ENCODE assay signal across 9 cellular contexts in genomic region chr1:184152502-184152901, GRCh38.
A peak's percentile ranks its signal among the peaks of the same experiment; 100 is the strongest.
DNase-seq lines count a peak whose midpoint lies in the region; ATAC-seq, FAIRE-seq and TF ChIP-seq lines count a peak whose summit lies in the region.
"Had no signal": no experiment of that assay in that cellular context is flagged by ENCODE, and none has a peak within 500 bp of the region (broad histone marks: within the 10 kb centered on the region; RNA-seq: fewer than 3 reads in every experiment).

No MANE protein-coding gene starts in this region.

- no peaks in the 10 kb centered on the region for H4K20me1 ChIP-seq in GM23248 (ENCODE audit: insufficient read depth)

- H2AFZ ChIP-seq in GM23248, result peak overlapping the region; percentile 84

- H3K9me3 ChIP-seq in GM23248 (ENCODE audit: low read depth) (no peaks in the 10 kb centered on the region), WERI-Rb-1 (ENCODE audit: severe bottlenecking) (no peaks in the 10 kb centered on the region), left ventricle myocardium inferior (replicated peaks) (no peaks in the 10 kb centered on the region)

- 2% methylated on average over 9 of the region's 9 CpGs for WGBS in GM23248 (ENCODE audit: low coverage in 1 of 2, low lambda C conversion rate in 2 of 2, missing lambda C conversion rate in 2 of 2), 2 experiments

- DNase-seq in GM23248 (peak; percentile 46), WERI-Rb-1 (no peak), left ventricle myocardium inferior (peak; percentile 34), GM19239 (ENCODE audit: insufficient read length, low spot score) (no peak), erythroblast (lab: John Stamatoyannopoulos, UW) (no peak)
- no peak for DNase-seq in stimulated activated CD4-positive, alpha-beta T cell treated with anti-CD3 and anti-CD28 coated beads, Interleukin-12 subunit alpha, Interleukin-12 subunit beta, amount 100 ng/mL, for 4 hours
- DNase-seq: OCI-M1 had no signal

- peak overlapping the region; percentile 30 for H3K9ac ChIP-seq in GM23248

- TF ChIP-seq CTCF in WERI-Rb-1 (IDR thresholded peaks at IDR 0.05; ENCODE audit: low read depth, low read length) (no peak), left ventricle myocardium inferior (IDR thresholded peaks at IDR 0.05; ENCODE audit: borderline replicate concordance) (no peak)

- H3K27ac ChIP-seq in GM23248 (no peak overlapping the region), WERI-Rb-1 (no peak overlapping the region), left ventricle myocardium inferior (replicated peaks) (peak overlapping the region; percentile 79), skin epidermis (peak overlapping the region in 18 of 21 experiments; percentile 11 to 92 (median 73))

- no peaks in the 10 kb centered on the region for H3K27me3 ChIP-seq in GM23248 (replicated peaks; ENCODE audit: insufficient read depth)
- no peaks in the 10 kb centered on the region for H3K27me3 ChIP-seq in WERI-Rb-1 (ENCODE audit: insufficient read depth, low read depth, severe bottlenecking)
- H3K27me3 ChIP-seq in left ventricle myocardium inferior (ENCODE audit: low read depth), result no peaks in the 10 kb centered on the region

- peak overlapping the region; percentile 59 for H3K4me3 ChIP-seq in GM23248
- H3K4me3 ChIP-seq in WERI-Rb-1 (ENCODE audit: low read depth, low read length), result peak overlapping the region; percentile 57
- peak overlapping the region; percentile 61 for H3K4me3 ChIP-seq in left ventricle myocardium inferior
- peak overlapping the region; percentile 1 to 25 (median 17) for H3K4me3 ChIP-seq in skin epidermis

- FAIRE-seq in GM19239 (lab: Jason Lieb, UNC), result no peak

- TF ChIP-seq POLR2A in erythroblast (IDR thresholded peaks at IDR 0.05; ENCODE audit: low read length), result no peak

- no peaks in the 10 kb centered on the region for H3K36me3 ChIP-seq in GM23248 (ENCODE audit: low read depth)
- no peaks in the 10 kb centered on the region for H3K36me3 ChIP-seq in WERI-Rb-1
- H3K36me3 ChIP-seq in left ventricle myocardium inferior, result no peaks in the 10 kb centered on the region

- no peaks in the 10 kb centered on the region for H3K9me2 ChIP-seq in GM23248 (ENCODE audit: insufficient read depth)

- H3K79me2 ChIP-seq in GM23248 (ENCODE audit: insufficient read depth), result no peaks in the 10 kb centered on the region

- in situ Hi-C loops in GM23248 (cut with MboI), result no loop called here

- H3K4me1 ChIP-seq in GM23248 (ENCODE audit: insufficient read depth), result peaks cover 38% of the 10 kb centered on the region
- peaks cover 35% of the 10 kb centered on the region for H3K4me1 ChIP-seq in left ventricle myocardium inferior

- peaks cover 29% of the 10 kb centered on the region for H3F3A ChIP-seq in GM23248 (ENCODE audit: insufficient read depth)

- intact Hi-C loops in left ventricle myocardium inferior (cut with micrococcal nuclease), result no loop called here

- peak overlapping the region; percentile 87 for H3K4me2 ChIP-seq in GM23248 (ENCODE audit: unreplicated experiment)

- ATAC-seq in GM21381 (IDR thresholded peaks at IDR 0.05; ENCODE audit: unreplicated experiment), result no peak

Comparison
In these comparisons a context has a peak if more than half of its experiments do, and no peak if none do; other contexts are left out.
1. DNase-seq: peak in GM23248 (single experiment) and left ventricle myocardium inferior (single experiment); none in WERI-Rb-1 (single experiment), GM19239 (single experiment), erythroblast (0 of 2) and stimulated activated CD4-positive, alpha-beta T cell treated with anti-CD3 and anti-CD28 coated beads, Interleukin-12 subunit alpha, Interleukin-12 subunit beta, amount 100 ng/mL, for 4 hours (single experiment).
2. H3K27ac ChIP-seq: peak in left ventricle myocardium inferior (single experiment) and skin epidermis (18 of 21); none in GM23248 (single experiment) and WERI-Rb-1 (single experiment).
3. Peak in every context shown above with its lines, with median percentiles within 50 percentile points of each other: H3K4me3 ChIP-seq.